Comparison of ENCODE assay signal across 28 cellular contexts in genomic region chr18:23910032-23910431, GRCh38.
"Had no signal": no experiment of that assay in that cellular context is flagged by ENCODE, and none has a peak within 500 bp of the region (broad histone marks: within the 10 kb centered on the region; RNA-seq: fewer than 3 reads in every experiment).

No MANE protein-coding gene starts in this region.

- H3K9me3 Mint-ChIP-seq: nephron; neural progenitor cell; stimulated activated effector memory CD8-positive, alpha-beta T cell treated with anti-CD3 and anti-CD28 coated beads, Interleukin-12 subunit alpha, Interleukin-12 subunit beta, amount 100 ng/mL, for 72 hours; stimulated activated naive B cell treated with anti-CD40 and anti-IgM and Interleukin-4, amounts not matched to agents 10 μg/mL and 1 μg/mL and 100 μg/mL, for 72 hours; stimulated activated naive CD8-positive, alpha-beta T cell treated with anti-CD3 and anti-CD28 coated beads, Interleukin-15, Interleukin-2, amounts not matched to agents 100 ng/mL and 50 ng/mL, for 24 hours had no signal

- ATAC-seq: psoas muscle; right cardiac atrium; right lobe of liver; stimulated activated effector memory CD8-positive, alpha-beta T cell treated with anti-CD3 and anti-CD28 coated beads, Interleukin-12 subunit alpha, Interleukin-12 subunit beta, amount 100 ng/mL, for 72 hours; stimulated activated naive B cell treated with anti-CD40 and anti-IgM and Interleukin-4, amounts not matched to agents 10 μg/mL and 1 μg/mL and 100 μg/mL, for 72 hours had no signal

- H3K9me3 ChIP-seq: ovary, psoas muscle, right lobe of liver, sigmoid colon, stomach, thoracic aorta, thyroid gland, tibial nerve, upper lobe of left lung, vagina had no signal

- H3K27ac ChIP-seq: neural progenitor cell, ovary, parathyroid adenoma, psoas muscle, right lobe of liver, sigmoid colon, stomach, thoracic aorta, thyroid gland, tibial nerve, upper lobe of left lung, vagina had no signal

- H3K36me3 ChIP-seq: neural progenitor cell, ovary, right lobe of liver, sigmoid colon, thoracic aorta, thyroid gland had no signal

- H3K27me3 ChIP-seq: neural progenitor cell, ovary, right lobe of liver, sigmoid colon, stomach, thyroid gland, tibial nerve, upper lobe of left lung, vagina had no signal

- H3K4me1 Mint-ChIP-seq: nephron; stimulated activated effector memory CD8-positive, alpha-beta T cell treated with anti-CD3 and anti-CD28 coated beads, Interleukin-12 subunit alpha, Interleukin-12 subunit beta, amount 100 ng/mL, for 72 hours had no signal

- H3K27ac Mint-ChIP-seq: nephron; neural progenitor cell; progenitor cell of endocrine pancreas; stimulated activated effector memory CD8-positive, alpha-beta T cell treated with anti-CD3 and anti-CD28 coated beads, Interleukin-12 subunit alpha, Interleukin-12 subunit beta, amount 100 ng/mL, for 72 hours; stimulated activated naive B cell treated with anti-CD40 and anti-IgM and Interleukin-4, amounts not matched to agents 10 μg/mL and 1 μg/mL and 100 μg/mL, for 72 hours; stimulated activated naive CD8-positive, alpha-beta T cell treated with anti-CD3 and anti-CD28 coated beads, Interleukin-15, Interleukin-2, amounts not matched to agents 100 ng/mL and 50 ng/mL, for 24 hours had no signal

- H3K4me3 ChIP-seq: neural progenitor cell, ovary, psoas muscle, right lobe of liver, sigmoid colon, stomach, thoracic aorta, thyroid gland, tibial nerve, upper lobe of left lung, vagina had no signal

- H3K4me2 ChIP-seq: neural progenitor cell had no signal

- H3K4me1 ChIP-seq: neural progenitor cell, parathyroid adenoma, psoas muscle, right lobe of liver, sigmoid colon, stomach, thyroid gland, tibial nerve, upper lobe of left lung, vagina had no signal

- DNase-seq: occipital lobe; ovary; posterior cingulate gyrus; psoas muscle; right cardiac atrium; right lobe of liver; sigmoid colon; small intestine; stimulated activated CD4-positive, alpha-beta T cell treated with anti-CD3 and anti-CD28 coated beads, Interleukin-15, amount 100 ng/mL, for 24 hours; stimulated activated CD4-positive, alpha-beta T cell treated with anti-CD3 and anti-CD28 coated beads, Interleukin-2, amount 100 ng/mL, for 24 hours; stimulated activated CD4-positive, alpha-beta T cell treated with anti-CD3 and anti-CD28 coated beads, Interleukin-2, amount 100 ng/mL, for 48 hours; stimulated activated CD4-positive, alpha-beta T cell treated with anti-CD3 and anti-CD28 coated beads, Interleukin-4, amount 100 ng/mL, for 24 hours; stimulated activated naive B cell treated with anti-CD40 and anti-IgM and Interleukin-4, amounts not matched to agents 10 μg/mL and 1 μg/mL and 100 μg/mL, for 72 hours; stimulated activated naive CD4-positive, alpha-beta T cell treated with Interleukin-2 at 50 U/mL for 16 hours; stomach; thyroid gland; trophoblast cell; upper lobe of left lung had no signal

- H3K27me3 Mint-ChIP-seq: progenitor cell of endocrine pancreas; stimulated activated naive B cell treated with anti-CD40 and anti-IgM and Interleukin-4, amounts not matched to agents 10 μg/mL and 1 μg/mL and 100 μg/mL, for 72 hours; stimulated activated naive CD8-positive, alpha-beta T cell treated with anti-CD3 and anti-CD28 coated beads, Interleukin-15, Interleukin-2, amounts not matched to agents 100 ng/mL and 50 ng/mL, for 24 hours had no signal

- FAIRE-seq: small intestine, urothelium cell line had no signal

- H3K79me2 ChIP-seq: parathyroid adenoma had no signal

- H2AFZ ChIP-seq: neural progenitor cell, parathyroid adenoma had no signal

- H3K4me3 Mint-ChIP-seq: nephron; neural progenitor cell; stimulated activated effector memory CD8-positive, alpha-beta T cell treated with anti-CD3 and anti-CD28 coated beads, Interleukin-12 subunit alpha, Interleukin-12 subunit beta, amount 100 ng/mL, for 72 hours; stimulated activated naive B cell treated with anti-CD40 and anti-IgM and Interleukin-4, amounts not matched to agents 10 μg/mL and 1 μg/mL and 100 μg/mL, for 72 hours; stimulated activated naive CD8-positive, alpha-beta T cell treated with anti-CD3 and anti-CD28 coated beads, Interleukin-15, Interleukin-2, amounts not matched to agents 100 ng/mL and 50 ng/mL, for 24 hours had no signal

- H3K36me3 Mint-ChIP-seq: neural progenitor cell; stimulated activated effector memory CD8-positive, alpha-beta T cell treated with anti-CD3 and anti-CD28 coated beads, Interleukin-12 subunit alpha, Interleukin-12 subunit beta, amount 100 ng/mL, for 72 hours; stimulated activated naive B cell treated with anti-CD40 and anti-IgM and Interleukin-4, amounts not matched to agents 10 μg/mL and 1 μg/mL and 100 μg/mL, for 72 hours had no signal
